Comparison of ENCODE assay signal across 8 cellular contexts in genomic region chr16:58026139-58026704, GRCh38. TPM values are rescaled to one million over a fixed set of nuclear protein-coding genes. Genes with fewer than 3 reads are reported as not detected.
DNase-seq lines count a peak whose midpoint lies in the region; ATAC-seq and TF ChIP-seq lines count a peak whose summit lies in the region.

No MANE protein-coding gene starts in this region.

- peak overlapping the region; percentile 27 for H2AFZ ChIP-seq in neural progenitor cell (replicated peaks)

- H3K27me3 ChIP-seq in neural progenitor cell = peaks cover 23% of the 10 kb centered on the region

- peak overlapping the region; percentile 50 for H3K9ac ChIP-seq in neural progenitor cell

- no peak overlapping the region for H3K27ac ChIP-seq in neural progenitor cell

- ATAC-seq in HG03432 (IDR thresholded peaks at IDR 0.05; ENCODE audit: unreplicated experiment) (peak; percentile 16), GM21529 (IDR thresholded peaks at IDR 0.05; ENCODE audit: unreplicated experiment) (no peak), HG03095 (IDR thresholded peaks at IDR 0.05; ENCODE audit: unreplicated experiment) (no peak)
- ATAC-seq in activated CD8-positive, alpha-beta T cell treated with anti-CD3 and anti-CD28 coated beads for 36 hours = no peak

- peaks cover 29% of the 10 kb centered on the region for H3F3A ChIP-seq in neural progenitor cell (ENCODE audit: low read depth)

- H3K79me2 ChIP-seq in neural progenitor cell (ENCODE audit: low read depth) = peaks cover 15% of the 10 kb centered on the region

- peak overlapping the region; percentile 50 for H3K4me3 Mint-ChIP-seq in activated CD8-positive, alpha-beta T cell treated with anti-CD3 and anti-CD28 coated beads for 36 hours
- H3K4me3 Mint-ChIP-seq in neural progenitor cell = peak overlapping the region; percentile 81

- peak overlapping the region; percentile 98 for H3K4me2 ChIP-seq in neural progenitor cell

- no peak overlapping the region for H3K27ac Mint-ChIP-seq in activated CD8-positive, alpha-beta T cell treated with anti-CD3 and anti-CD28 coated beads for 36 hours
- no peak overlapping the region for H3K27ac Mint-ChIP-seq in neural progenitor cell

- POLR2A ChIA-PET in activated CD8-positive, alpha-beta T cell treated with anti-CD3 and anti-CD28 coated beads for 36 hours (lab: Charles Lee) = interaction anchor here (0.9 kb wide), 1 partner anchor 102 kb away, joined by 3 read pairs; no protein-coding TSS in a partner anchor

- no peaks in the 10 kb centered on the region for H3K9me3 ChIP-seq in neural progenitor cell (ENCODE audit: low read depth)

- TF ChIP-seq CTCF in activated CD8-positive, alpha-beta T cell treated with anti-CD3 and anti-CD28 coated beads for 36 hours (IDR thresholded peaks at IDR 0.05) = no peak
- TF ChIP-seq CTCF in fibroblast of pulmonary artery (IDR thresholded peaks at IDR 0.05; ENCODE audit: low read length, missing control alignments) = no peak
- TF ChIP-seq CTCF in neural progenitor cell (IDR thresholded peaks at IDR 0.05) = no peak

- intact Hi-C loops in activated CD8-positive, alpha-beta T cell treated with anti-CD3 and anti-CD28 coated beads for 36 hours (cut with micrococcal nuclease) = loop anchor here (10.0 kb wide), 1 partner anchor 279 kb away; no protein-coding TSS in a partner anchor

- peaks cover 41% of the 10 kb centered on the region for H4K20me1 ChIP-seq in neural progenitor cell (ENCODE audit: low read depth)

- no peaks in the 10 kb centered on the region for H3K36me3 ChIP-seq in neural progenitor cell

- H3K27me3 Mint-ChIP-seq in activated CD8-positive, alpha-beta T cell treated with anti-CD3 and anti-CD28 coated beads for 36 hours = peaks cover 5% of the 10 kb centered on the region
- H3K27me3 Mint-ChIP-seq in neural progenitor cell (ENCODE audit: insufficient read depth, low read depth) = peaks cover 27% of the 10 kb centered on the region

- DNase-seq in NCI-H146 (lab: John Stamatoyannopoulos, UW) (peak; percentile 42), NCI-H146 treated with DMSO at 0.1 percent for 48 hours (lab: John Stamatoyannopoulos, UW; ENCODE audit: unreplicated experiment) (no peak), fibroblast of pulmonary artery (ENCODE audit: low read depth) (peak; percentile 43), neural progenitor cell (ENCODE audit: low spot score) (peak; percentile 65)
- no peak for DNase-seq in activated CD8-positive, alpha-beta T cell treated with anti-CD3 and anti-CD28 coated beads for 36 hours

- peaks cover 33% of the 10 kb centered on the region for H3K4me1 ChIP-seq in neural progenitor cell

- H3K4me3 ChIP-seq in fibroblast of pulmonary artery (replicated peaks; ENCODE audit: low read depth, low read length) (peak overlapping the region; percentile 57), neural progenitor cell (peak overlapping the region; percentile 97)

- H3K9me3 Mint-ChIP-seq in activated CD8-positive, alpha-beta T cell treated with anti-CD3 and anti-CD28 coated beads for 36 hours = no peaks in the 10 kb centered on the region
- no peaks in the 10 kb centered on the region for H3K9me3 Mint-ChIP-seq in neural progenitor cell

- CTCF ChIA-PET in activated CD8-positive, alpha-beta T cell treated with anti-CD3 and anti-CD28 coated beads for 36 hours (lab: Charles Lee) = interaction anchor here (1.2 to 3.2 kb wide), 3 partner anchors 72 to 103 kb away, joined by 3 to 16 read pairs (median 11); partner anchors contain the start of gene CFAP20

- H3K4me1 Mint-ChIP-seq in activated CD8-positive, alpha-beta T cell treated with anti-CD3 and anti-CD28 coated beads for 36 hours (ENCODE audit: low read depth) = peaks cover 7% of the 10 kb centered on the region
- peaks cover 26% of the 10 kb centered on the region for H3K4me1 Mint-ChIP-seq in neural progenitor cell

- H3K36me3 Mint-ChIP-seq in activated CD8-positive, alpha-beta T cell treated with anti-CD3 and anti-CD28 coated beads for 36 hours (ENCODE audit: low read depth) = no peaks in the 10 kb centered on the region
- H3K36me3 Mint-ChIP-seq in neural progenitor cell = no peaks in the 10 kb centered on the region

RNA-seq across cellular contexts. Expression of gene MMP15, which starts 0.7 kb away (rescaled TPM):
- total RNA-seq in activated CD8-positive, alpha-beta T cell treated with anti-CD3 and anti-CD28 coated beads for 36 hours = under 1 TPM; 0.25 to 0.63 TPM
- 7.2 and 26.0 TPM in 2 replicates for total RNA-seq in neural progenitor cell (ENCODE audit: low replicate concordance)

RNA-seq across cellular contexts. Expression of gene USB1, which starts 25.0 kb away (rescaled TPM):
- 10 to 100 TPM; 32.9 to 37.5 TPM for total RNA-seq in activated CD8-positive, alpha-beta T cell treated with anti-CD3 and anti-CD28 coated beads for 36 hours
- 14.9 and 24.5 TPM in 2 replicates for total RNA-seq in neural progenitor cell (ENCODE audit: low replicate concordance)

RNA-seq across cellular contexts. Expression of gene ZNF319, which starts 25.8 kb away (rescaled TPM):
- 1 to 10 TPM; 5.6 to 7.0 TPM for total RNA-seq in activated CD8-positive, alpha-beta T cell treated with anti-CD3 and anti-CD28 coated beads for 36 hours
- 1.4 and 5.5 TPM in 2 replicates for total RNA-seq in neural progenitor cell (ENCODE audit: low replicate concordance)

RNA-seq across cellular contexts. Expression of gene CNGB1, which starts 55.3 kb away (rescaled TPM):
- not detected for total RNA-seq in activated CD8-positive, alpha-beta T cell treated with anti-CD3 and anti-CD28 coated beads for 36 hours
- not detected in 2 replicates for total RNA-seq in neural progenitor cell (ENCODE audit: low replicate concordance)

Comparison
In these comparisons a context has a peak if more than half of its experiments do, and no peak if none do; other contexts are left out.
1. DNase-seq: peak in NCI-H146 (single experiment), fibroblast of pulmonary artery (single experiment) and neural progenitor cell (single experiment); none in NCI-H146 treated with DMSO at 0.1 percent for 48 hours (single experiment) and activated CD8-positive, alpha-beta T cell treated with anti-CD3 and anti-CD28 coated beads for 36 hours (single experiment).